ENCODE assay signal across 17 cellular contexts in the genomic region with DNA sequence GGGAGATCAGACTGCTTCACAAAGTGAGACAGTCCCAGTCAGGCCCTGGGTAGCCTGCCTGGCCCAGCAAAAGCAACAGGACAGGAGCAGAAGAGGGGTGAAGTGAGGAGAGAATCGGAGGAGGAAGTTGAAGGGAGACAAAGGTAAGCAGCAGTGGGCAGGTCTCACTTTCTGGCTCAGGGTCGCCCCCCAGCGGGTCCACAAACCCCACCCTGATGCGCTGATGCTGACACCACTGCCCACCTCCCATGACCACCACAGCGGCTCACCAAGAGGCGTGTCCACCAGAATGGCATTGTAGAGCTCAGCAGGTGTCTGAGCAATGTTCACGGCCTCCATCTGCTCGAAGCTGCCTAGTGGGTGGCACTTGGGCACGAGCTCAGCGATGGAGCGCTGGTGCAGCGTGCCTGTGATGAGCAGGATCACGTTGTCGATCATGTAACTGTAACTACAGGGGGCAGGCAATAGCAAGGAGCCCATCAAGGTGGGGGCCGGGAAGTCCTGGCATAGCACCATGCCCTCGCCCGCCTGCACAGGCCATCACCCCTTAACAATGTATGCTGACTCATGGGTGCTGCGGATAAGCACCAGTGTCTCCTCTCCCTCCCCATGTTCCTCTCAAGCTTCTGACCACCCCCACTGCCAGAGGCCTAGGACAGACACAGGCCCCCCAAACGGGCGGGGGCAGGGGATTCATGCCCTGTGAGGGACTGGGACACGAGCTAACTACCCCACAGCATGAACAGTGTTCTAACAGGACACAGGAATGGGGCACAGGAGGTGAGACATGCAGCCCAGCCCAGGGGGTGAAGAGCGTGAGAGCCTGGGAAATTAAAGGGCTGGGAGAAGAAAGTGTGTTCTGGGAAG. TPM values are rescaled to one million over a fixed set of nuclear protein-coding genes. Genes with fewer than 3 reads are reported as not detected.
DNase-seq lines count a peak whose midpoint lies in the region; ATAC-seq and TF ChIP-seq lines count a peak whose summit lies in the region.
"Had no signal": no experiment of that assay in that cellular context is flagged by ENCODE, and none has a peak within 500 bp of the region (broad histone marks: within the 10 kb centered on the region; RNA-seq: fewer than 3 reads in every experiment).

No MANE protein-coding gene starts in this region.

- no peak overlapping the region for H3K4me3 ChIP-seq in H7 (ENCODE audit: insufficient read depth, low read depth, low read length)
- H3K4me3 ChIP-seq: BLaER1 had no signal

- no peaks in the 10 kb centered on the region for H3K9me3 Mint-ChIP-seq in osteocyte (ENCODE audit: unreplicated experiment)
- H3K9me3 Mint-ChIP-seq: stimulated activated naive CD8-positive, alpha-beta T cell treated with anti-CD3 and anti-CD28 coated beads, Interleukin-15, Interleukin-2, amounts not matched to agents 100 ng/mL and 50 ng/mL, for 24 hours had no signal

- TF ChIP-seq CTCF in VCaP (conservative IDR thresholded peaks at IDR 0.05) (no peak), osteocyte (IDR thresholded peaks at IDR 0.05) (no peak)

- H3K4me1 Mint-ChIP-seq in osteocyte (ENCODE audit: unreplicated experiment): peaks cover 13% of the 10 kb centered on the region

- no peaks in the 10 kb centered on the region for H3K36me3 ChIP-seq in H7 (replicated peaks; ENCODE audit: control insufficient read depth, insufficient read depth, low read length)

- H3K36me3 Mint-ChIP-seq in osteocyte (ENCODE audit: unreplicated experiment): peaks cover 2% of the 10 kb centered on the region

- H3K4me3 Mint-ChIP-seq in osteocyte (ENCODE audit: unreplicated experiment): no peak overlapping the region
- H3K4me3 Mint-ChIP-seq: stimulated activated naive CD8-positive, alpha-beta T cell treated with anti-CD3 and anti-CD28 coated beads, Interleukin-15, Interleukin-2, amounts not matched to agents 100 ng/mL and 50 ng/mL, for 24 hours had no signal

- peak overlapping the region; percentile 69; the same call in 1 of the 2 replicates for H3K27ac ChIP-seq in VCaP
- H3K27ac ChIP-seq: BLaER1 had no signal

- H3K27me3 Mint-ChIP-seq in osteocyte (ENCODE audit: unreplicated experiment): no peaks in the 10 kb centered on the region
- H3K27me3 Mint-ChIP-seq: stimulated activated naive CD8-positive, alpha-beta T cell treated with anti-CD3 and anti-CD28 coated beads, Interleukin-15, Interleukin-2, amounts not matched to agents 100 ng/mL and 50 ng/mL, for 24 hours had no signal

- H3K27ac Mint-ChIP-seq in osteocyte (ENCODE audit: unreplicated experiment): no peak overlapping the region
- H3K27ac Mint-ChIP-seq: stimulated activated naive CD8-positive, alpha-beta T cell treated with anti-CD3 and anti-CD28 coated beads, Interleukin-15, Interleukin-2, amounts not matched to agents 100 ng/mL and 50 ng/mL, for 24 hours had no signal

- DNase-seq in H7 (peak; percentile 88), glomerular visceral epithelial cell (ENCODE audit: extremely low spot score) (peak; percentile 42), retina (peak; percentile 28), osteocyte (ENCODE audit: extremely low spot score, unreplicated experiment) (no peak), NCI-H1048 (lab: John Stamatoyannopoulos, UW) (no peak)
- DNase-seq: activated CD4-positive, alpha-beta T cell treated with anti-CD3 and anti-CD28 coated beads, Interleukin-2, amount 50 U/mL, for 1 hour; OCI-M1; stimulated activated CD4-positive, alpha-beta T cell treated with anti-CD3 and anti-CD28 coated beads, Interleukin-4, amount 100 ng/mL, for 4 hours; T-helper 1 cell had no signal

- ATAC-seq in GM21723 (IDR thresholded peaks at IDR 0.05; ENCODE audit: unreplicated experiment): no peak
- no peak for ATAC-seq in HG03045 (IDR thresholded peaks at IDR 0.05; ENCODE audit: unreplicated experiment)

- H3K27me3 ChIP-seq in H7 (ENCODE audit: control insufficient read depth, insufficient read depth, low read length): no peaks in the 10 kb centered on the region
- H3K27me3 ChIP-seq: BLaER1 had no signal

RNA-seq across cellular contexts. Expression of a gene that starts 13.6 kb away (rescaled TPM):
- total RNA-seq in H7 (2014; rRNA removed; shearing (Covaris generic)): 25.1 and 35.1 TPM in 2 replicates
- 0.40 and 0.68 TPM in 2 replicates for total RNA-seq in osteocyte
- total RNA-seq: Daoy, pulmonary artery endothelial cell had no signal

RNA-seq across cellular contexts. Expression of a gene that starts 28.2 kb away (rescaled TPM):
- total RNA-seq in H7 (2014; rRNA removed; shearing (Covaris generic)): 8.0 and 10.3 TPM in 2 replicates
- 13.5 and 15.4 TPM in 2 replicates for total RNA-seq in osteocyte

RNA-seq across cellular contexts. Expression of a gene that starts 36.5 kb away (rescaled TPM):
- total RNA-seq in H7 (2014; rRNA removed; shearing (Covaris generic)): 58.4 and 76.9 TPM in 2 replicates
- total RNA-seq in osteocyte: 112 and 116 TPM in 2 replicates

RNA-seq across cellular contexts. Expression of a gene that starts 38.9 kb away (rescaled TPM):
- 1.1 TPM in 1 of 2 replicates, not detected in the other for total RNA-seq in H7 (2014; rRNA removed; shearing (Covaris generic))
- total RNA-seq in osteocyte: not detected in 2 replicates
- total RNA-seq: cardiac septum, Daoy, pulmonary artery endothelial cell had no signal

RNA-seq across cellular contexts. Expression of a gene that starts 51.2 kb away (rescaled TPM):
- 0.44 and 0.80 TPM in 2 replicates for total RNA-seq in H7 (2014; rRNA removed; shearing (Covaris generic))
- 1.4 and 1.5 TPM in 2 replicates for total RNA-seq in osteocyte
- total RNA-seq: Daoy had no signal

Comparison
In these comparisons a context has a peak if more than half of its experiments do, and no peak if none do; other contexts are left out.
1. DNase-seq: peak in H7 (single experiment), glomerular visceral epithelial cell (single experiment) and retina (single experiment); none in osteocyte (single experiment) and NCI-H1048 (single experiment).
2. RNA of a gene that starts 13.6 kb away (total RNA-seq): 25.1 to 35.1 TPM in H7; 0.40 to 0.68 TPM in osteocyte; every median in the first group is over 10 times any median in the second.